Comparison of ENCODE assay signal across 7 cellular contexts in genomic region chr1:211440388-211440787, GRCh38. TPM values are rescaled to one million over a fixed set of nuclear protein-coding genes. Genes with fewer than 3 reads are reported as not detected.
"Had no signal": no experiment of that assay in that cellular context is flagged by ENCODE, and none has a peak within 500 bp of the region (broad histone marks: within the 10 kb centered on the region; RNA-seq: fewer than 3 reads in every experiment).

No MANE protein-coding gene starts in this region.

RNA-seq across cellular contexts. Expression of gene RD3, which starts 51.6 kb away (rescaled TPM):
- total RNA-seq: OCI-LY7, PC-3, Right ventricle myocardium inferior, Right ventricle myocardium superior, RPMI7951, SJSA1, SK-MEL-5 had no signal
